In the genomic region with DNA sequence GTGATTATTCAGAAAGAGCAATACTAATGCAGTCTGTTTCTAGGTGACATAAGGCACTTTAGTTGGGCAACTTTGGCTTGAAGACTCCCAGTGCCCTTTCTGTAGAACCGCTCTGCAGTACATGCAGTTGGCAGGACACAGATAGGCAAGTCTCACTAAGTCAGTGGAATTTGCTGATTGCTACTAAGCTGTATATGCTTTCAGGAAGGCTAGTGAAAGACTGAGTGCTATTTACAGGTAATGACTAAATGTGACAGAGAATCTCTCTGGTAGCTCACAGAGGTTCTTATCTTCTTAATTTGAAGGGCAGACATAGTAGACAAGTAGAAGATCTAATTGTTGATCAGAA, we compare ENCODE assay signal across 1 cellular context.
TF ChIP-seq lines count a peak whose summit lies in the region.

No MANE protein-coding gene starts in this region.

TF ChIP-seq in GM12878, 131 proteins besides CTCF, POLR2A, EP300 and RAD21 (continued from another document):
- TF ChIP-seq, protein P1, sequence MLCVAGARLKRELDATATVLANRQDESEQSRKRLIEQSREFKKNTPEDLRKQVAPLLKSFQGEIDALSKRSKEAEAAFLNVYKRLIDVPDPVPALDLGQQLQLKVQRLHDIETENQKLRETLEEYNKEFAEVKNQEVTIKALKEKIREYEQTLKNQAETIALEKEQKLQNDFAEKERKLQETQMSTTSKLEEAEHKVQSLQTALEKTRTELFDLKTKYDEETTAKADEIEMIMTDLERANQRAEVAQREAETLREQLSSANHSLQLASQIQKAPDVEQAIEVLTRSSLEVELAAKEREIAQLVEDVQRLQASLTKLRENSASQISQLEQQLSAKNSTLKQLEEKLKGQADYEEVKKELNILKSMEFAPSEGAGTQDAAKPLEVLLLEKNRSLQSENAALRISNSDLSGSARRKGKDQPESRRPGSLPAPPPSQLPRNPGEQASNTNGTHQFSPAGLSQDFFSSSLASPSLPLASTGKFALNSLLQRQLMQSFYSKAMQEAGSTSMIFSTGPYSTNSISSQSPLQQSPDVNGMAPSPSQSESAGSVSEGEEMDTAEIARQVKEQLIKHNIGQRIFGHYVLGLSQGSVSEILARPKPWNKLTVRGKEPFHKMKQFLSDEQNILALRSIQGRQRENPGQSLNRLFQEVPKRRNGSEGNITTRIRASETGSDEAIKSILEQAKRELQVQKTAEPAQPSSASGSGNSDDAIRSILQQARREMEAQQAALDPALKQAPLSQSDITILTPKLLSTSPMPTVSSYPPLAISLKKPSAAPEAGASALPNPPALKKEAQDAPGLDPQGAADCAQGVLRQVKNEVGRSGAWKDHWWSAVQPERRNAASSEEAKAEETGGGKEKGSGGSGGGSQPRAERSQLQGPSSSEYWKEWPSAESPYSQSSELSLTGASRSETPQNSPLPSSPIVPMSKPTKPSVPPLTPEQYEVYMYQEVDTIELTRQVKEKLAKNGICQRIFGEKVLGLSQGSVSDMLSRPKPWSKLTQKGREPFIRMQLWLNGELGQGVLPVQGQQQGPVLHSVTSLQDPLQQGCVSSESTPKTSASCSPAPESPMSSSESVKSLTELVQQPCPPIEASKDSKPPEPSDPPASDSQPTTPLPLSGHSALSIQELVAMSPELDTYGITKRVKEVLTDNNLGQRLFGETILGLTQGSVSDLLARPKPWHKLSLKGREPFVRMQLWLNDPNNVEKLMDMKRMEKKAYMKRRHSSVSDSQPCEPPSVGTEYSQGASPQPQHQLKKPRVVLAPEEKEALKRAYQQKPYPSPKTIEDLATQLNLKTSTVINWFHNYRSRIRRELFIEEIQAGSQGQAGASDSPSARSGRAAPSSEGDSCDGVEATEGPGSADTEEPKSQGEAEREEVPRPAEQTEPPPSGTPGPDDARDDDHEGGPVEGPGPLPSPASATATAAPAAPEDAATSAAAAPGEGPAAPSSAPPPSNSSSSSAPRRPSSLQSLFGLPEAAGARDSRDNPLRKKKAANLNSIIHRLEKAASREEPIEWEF (IDR thresholded peaks at IDR 0.05; ENCODE audit: insufficient replicate concordance, low read depth, low read length): no peak
- TF ChIP-seq RELB (IDR thresholded peaks at IDR 0.05; ENCODE audit: low read depth) (no peak), SIX5 (IDR thresholded peaks at IDR 0.05; ENCODE audit: low read depth, low read length, severe bottlenecking) (no peak), MTA2 (IDR thresholded peaks at IDR 0.05; ENCODE audit: low read depth) (no peak), KDM1A (IDR thresholded peaks at IDR 0.05; ENCODE audit: borderline replicate concordance) (no peak), LARP7 (IDR thresholded peaks at IDR 0.05) (no peak), ATF2 (IDR thresholded peaks at IDR 0.05; ENCODE audit: low read length) (no peak)
